1 cellular context compared by ENCODE assay signal in genomic region chr2:69026638-69027037, GRCh38.
TF ChIP-seq lines count a peak whose summit lies in the region.

No MANE protein-coding gene starts in this region.

TF ChIP-seq in GM12878, 131 proteins besides CTCF, POLR2A, EP300 and RAD21:
- no peak for TF ChIP-seq PBX3 (IDR thresholded peaks at IDR 0.05; ENCODE audit: insufficient replicate concordance, low read depth, low read length)
- no peak for TF ChIP-seq KDM1A (IDR thresholded peaks at IDR 0.05; ENCODE audit: borderline replicate concordance)
- TF ChIP-seq NFYA (IDR thresholded peaks at IDR 0.05; ENCODE audit: borderline replicate concordance, low read depth, low read length): no peak
- no peak for TF ChIP-seq ETV6 (conservative IDR thresholded peaks at IDR 0.05 in 1 of 2, IDR thresholded peaks at IDR 0.05 in 1 of 2; ENCODE audit: borderline replicate concordance in 1 of 2, low read depth in 1 of 2)
- TF ChIP-seq DPF2 (IDR thresholded peaks at IDR 0.05): no peak
- TF ChIP-seq BACH1 (IDR thresholded peaks at IDR 0.05; ENCODE audit: borderline replicate concordance): no peak
- TF ChIP-seq MLLT1 (IDR thresholded peaks at IDR 0.05): no peak
- no peak for TF ChIP-seq MTA3 (IDR thresholded peaks at IDR 0.05; ENCODE audit: borderline replicate concordance, low read length)
